19 cellular contexts compared by ENCODE assay signal in the genomic region with DNA sequence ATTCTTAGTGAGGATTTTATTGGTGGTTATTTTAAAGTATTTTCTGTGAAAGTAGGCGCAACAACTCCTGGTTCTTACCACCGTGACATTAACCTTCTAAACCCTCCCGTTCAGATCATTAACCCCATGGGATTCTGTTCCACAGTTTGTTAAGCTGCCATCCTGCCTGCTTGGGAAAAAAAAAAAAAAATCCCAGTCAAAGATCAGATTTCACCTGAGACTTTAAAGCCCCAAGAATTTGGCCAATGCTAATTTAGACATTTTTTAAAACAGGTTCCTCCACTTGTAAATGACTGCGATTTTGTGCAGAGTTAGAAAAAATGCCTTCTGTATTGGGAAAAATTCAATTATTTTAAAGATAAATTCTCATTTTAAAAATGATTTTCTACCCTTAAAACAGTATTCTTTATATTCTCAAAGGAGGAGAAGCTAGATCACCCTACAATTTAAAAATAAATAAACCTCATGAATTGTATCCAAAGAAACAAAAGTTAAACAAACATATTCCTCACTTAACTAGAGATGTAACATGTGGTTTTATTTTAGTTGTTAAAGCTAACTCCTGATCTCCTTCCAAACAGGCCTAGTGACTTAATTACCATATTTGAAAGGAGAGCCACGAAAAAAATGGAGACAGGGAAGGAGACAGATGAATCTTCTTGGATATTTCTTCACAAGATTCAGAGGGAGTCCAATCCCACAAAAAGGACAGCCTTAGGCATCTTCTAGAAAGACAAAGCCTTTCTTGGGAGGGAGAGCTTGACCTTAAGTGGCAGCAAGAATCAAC.
DNase-seq lines count a peak whose midpoint lies in the region; ATAC-seq and TF ChIP-seq lines count a peak whose summit lies in the region.
"Had no signal": no experiment of that assay in that cellular context is flagged by ENCODE, and none has a peak within 500 bp of the region (broad histone marks: within the 10 kb centered on the region; RNA-seq: fewer than 3 reads in every experiment).

No MANE protein-coding gene starts in this region.

- in situ Hi-C loops in transverse colon (cut with MboI; ENCODE audit: low pct_ligation_motif_present in 1 of 4, low pct_unique_long_range_greater_than_20kb in 1 of 4, low sequenced_read_pairs in 3 of 4), result no loop called here

- H3K27me3 ChIP-seq in foreskin keratinocyte (no peaks in the 10 kb centered on the region), parathyroid adenoma (ENCODE audit: control insufficient read depth, insufficient read depth, low read length) (no peaks in the 10 kb centered on the region), transverse colon (no peaks in the 10 kb centered on the region), upper lobe of left lung (no peaks in the 10 kb centered on the region)

- WGBS in transverse colon (ENCODE audit: low coverage in 1 of 2), 2 donors, result 74 to 82% methylated on average over 5 of the region's 5 CpGs
- WGBS in upper lobe of left lung, 2 donors, result 67 to 70% methylated on average over 5 of the region's 5 CpGs

- H3K4me2 ChIP-seq in parathyroid adenoma (ENCODE audit: low read length), result peak overlapping the region; percentile 20

- ATAC-seq in foreskin keratinocyte (no peak), HG03139 (IDR thresholded peaks at IDR 0.05; ENCODE audit: unreplicated experiment) (no peak), upper lobe of left lung (ENCODE audit: low FRiP score in 2 of 2) (no peak)
- ATAC-seq: HCT116, Panc1 had no signal

- TF ChIP-seq POLR2A in transverse colon (IDR thresholded peaks at IDR 0.05), result no peak
- TF ChIP-seq POLR2A in upper lobe of left lung (IDR thresholded peaks at IDR 0.05), result no peak

- H3K36me3 ChIP-seq in parathyroid adenoma (ENCODE audit: control insufficient read depth, insufficient read depth, low read length), result no peaks in the 10 kb centered on the region
- no peaks in the 10 kb centered on the region for H3K36me3 ChIP-seq in transverse colon
- H3K36me3 ChIP-seq in upper lobe of left lung, result no peaks in the 10 kb centered on the region
- H3K36me3 ChIP-seq: WERI-Rb-1 had no signal

- H3K27ac ChIP-seq in foreskin keratinocyte (peak overlapping the region; percentile 32), parathyroid adenoma (no peak overlapping the region), transverse colon (peak overlapping the region; percentile 45 to 72 (median 60)), upper lobe of left lung (peak overlapping the region in 1 of 4 donors; percentile 24)
- H3K27ac ChIP-seq: WERI-Rb-1 had no signal

- H3K4me1 ChIP-seq in foreskin keratinocyte, result peaks cover 52% of the 10 kb centered on the region
- no peaks in the 10 kb centered on the region for H3K4me1 ChIP-seq in parathyroid adenoma
- peaks cover 6 to 77% (median 27%) of the 10 kb centered on the region in 4 donors for H3K4me1 ChIP-seq in transverse colon
- peaks cover 8 to 14% (median 10%) of the 10 kb centered on the region in 4 donors for H3K4me1 ChIP-seq in upper lobe of left lung

- no peak for TF ChIP-seq CTCF in foreskin keratinocyte (conservative IDR thresholded peaks at IDR 0.05)
- no peak for TF ChIP-seq CTCF in parathyroid adenoma (IDR thresholded peaks at IDR 0.05)
- TF ChIP-seq CTCF in transverse colon (IDR thresholded peaks at IDR 0.05), result no peak
- TF ChIP-seq CTCF in upper lobe of left lung (IDR thresholded peaks at IDR 0.05), result no peak

- H2AFZ ChIP-seq in parathyroid adenoma, result no peak overlapping the region

- H3K9ac ChIP-seq in parathyroid adenoma, result no peak overlapping the region

- intact Hi-C loops in transverse colon (cut with DNase I; ENCODE audit: low total_unique reads), result no loop called here

- no peaks in the 10 kb centered on the region for H3K9me3 ChIP-seq in parathyroid adenoma (ENCODE audit: control insufficient read depth, low read length)
- no peaks in the 10 kb centered on the region for H3K9me3 ChIP-seq in transverse colon
- H3K9me3 ChIP-seq in upper lobe of left lung, result no peaks in the 10 kb centered on the region

- TF ChIP-seq EP300 in transverse colon (IDR thresholded peaks at IDR 0.05; ENCODE audit: low read depth) (no peak), upper lobe of left lung (IDR thresholded peaks at IDR 0.05) (no peak)

- H3K4me3 ChIP-seq in parathyroid adenoma (ENCODE audit: low read depth, low read length), result no peak overlapping the region
- H3K4me3 ChIP-seq in transverse colon, result no peak overlapping the region
- H3K4me3 ChIP-seq in upper lobe of left lung, result no peak overlapping the region

- peak; percentile 26 for DNase-seq in DMS79 treated with DMSO at 0.1 percent for 48 hours (lab: John Stamatoyannopoulos, UW)
- no peak for DNase-seq in DMS79 (lab: John Stamatoyannopoulos, UW)
- no peak for DNase-seq in foreskin keratinocyte
- DNase-seq in transverse colon, result no peak
- no peak for DNase-seq in upper lobe of left lung
- DNase-seq in stimulated activated CD4-positive, alpha-beta T cell treated with anti-CD3 and anti-CD28 coated beads, Interleukin-2, amount 100 ng/mL, for 48 hours, result no peak
- DNase-seq: 8988T; activated gamma-delta T cell; CD4-positive, CD25-positive, alpha-beta regulatory T cell; cortex of kidney; IMR-90; left ventricle myocardium superior; NCI-H1048; NCI-H226; WERI-Rb-1 had no signal

- no peaks in the 10 kb centered on the region for H3K79me2 ChIP-seq in parathyroid adenoma
